ENCODE assay signal across 22 cellular contexts in the genomic region with DNA sequence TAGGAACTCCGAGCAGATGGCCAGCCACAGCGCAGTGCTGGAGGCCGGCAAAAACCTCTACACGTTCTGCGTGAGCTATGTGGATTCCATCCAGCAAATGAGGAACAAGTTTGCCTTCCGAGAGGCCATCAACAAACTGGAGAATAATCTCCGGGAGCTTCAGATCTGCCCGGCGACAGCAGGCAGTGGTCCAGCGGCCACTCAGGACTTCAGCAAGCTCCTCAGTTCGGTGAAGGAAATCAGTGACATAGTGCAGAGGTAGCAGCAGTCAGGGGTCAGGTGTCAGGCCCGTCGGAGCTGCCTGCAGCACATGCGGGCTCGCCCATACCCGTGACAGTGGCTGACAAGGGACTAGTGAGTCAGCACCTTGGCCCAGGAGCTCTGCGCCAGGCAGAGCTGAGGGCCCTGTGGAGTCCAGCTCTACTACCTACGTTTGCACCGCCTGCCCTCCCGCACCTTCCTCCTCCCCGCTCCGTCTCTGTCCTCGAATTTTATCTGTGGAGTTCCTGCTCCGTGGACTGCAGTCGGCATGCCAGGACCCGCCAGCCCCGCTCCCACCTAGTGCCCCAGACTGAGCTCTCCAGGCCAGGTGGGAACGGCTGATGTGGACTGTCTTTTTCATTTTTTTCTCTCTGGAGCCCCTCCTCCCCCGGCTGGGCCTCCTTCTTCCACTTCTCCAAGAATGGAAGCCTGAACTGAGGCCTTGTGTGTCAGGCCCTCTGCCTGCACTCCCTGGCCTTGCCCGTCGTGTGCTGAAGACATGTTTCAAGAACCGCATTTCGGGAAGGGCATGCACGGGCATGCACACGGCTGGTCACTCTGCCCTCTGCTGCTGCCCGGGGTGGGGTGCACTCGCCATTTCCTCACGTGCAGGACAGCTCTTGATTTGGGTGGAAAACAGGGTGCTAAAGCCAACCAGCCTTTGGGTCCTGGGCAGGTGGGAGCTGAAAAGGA. TPM values are rescaled to one million over a fixed set of nuclear protein-coding genes. Genes with fewer than 3 reads are reported as not detected.
A peak's percentile ranks its signal among the peaks of the same experiment; 100 is the strongest.
DNase-seq lines count a peak whose midpoint lies in the region; ATAC-seq and TF ChIP-seq lines count a peak whose summit lies in the region.
"Had no signal": no experiment of that assay in that cellular context is flagged by ENCODE, and none has a peak within 500 bp of the region (broad histone marks: within the 10 kb centered on the region; RNA-seq: fewer than 3 reads in every experiment).

No MANE protein-coding gene starts in this region.

- CTCF ChIA-PET in activated CD8-positive, alpha-beta memory T cell treated with anti-CD3 and anti-CD28 coated beads, Interleukin-2, amount 10 ng/mL, durations not matched to agents 7 days and 5 days (lab: Charles Lee), result interaction anchor here (1.0 kb wide), 1 partner anchor 161 kb away, joined by 3 read pairs; no protein-coding TSS in a partner anchor

- TF ChIP-seq CTCF in adrenal gland (IDR thresholded peaks at IDR 0.05), result no peak

- H3K4me3 Mint-ChIP-seq in activated CD8-positive, alpha-beta memory T cell treated with anti-CD3 and anti-CD28 coated beads, Interleukin-2, amount 10 ng/mL, durations not matched to agents 7 days and 5 days, result no peak overlapping the region

- H3K27me3 ChIP-seq in adrenal gland (no peaks in the 10 kb centered on the region), iPS-15b (ENCODE audit: control insufficient read depth, insufficient read depth, low read length) (no peaks in the 10 kb centered on the region), rectal smooth muscle tissue (ENCODE audit: control insufficient read depth, insufficient read depth, low read length) (no peaks in the 10 kb centered on the region)
- H3K27me3 ChIP-seq: SJCRH30, tibial nerve had no signal

- H3K4me1 Mint-ChIP-seq in activated CD8-positive, alpha-beta memory T cell treated with anti-CD3 and anti-CD28 coated beads, Interleukin-2, amount 10 ng/mL, durations not matched to agents 7 days and 5 days, result no peaks in the 10 kb centered on the region

- peak overlapping the region; percentile 47 for H3K9ac ChIP-seq in iPS-15b (ENCODE audit: low read depth, low read length)
- H3K9ac ChIP-seq in rectal smooth muscle tissue (ENCODE audit: low read length), result no peak overlapping the region

- H3K36me3 Mint-ChIP-seq in activated CD8-positive, alpha-beta memory T cell treated with anti-CD3 and anti-CD28 coated beads, Interleukin-2, amount 10 ng/mL, durations not matched to agents 7 days and 5 days, result peaks cover 4% of the 10 kb centered on the region

- H3K9me3 Mint-ChIP-seq in activated CD8-positive, alpha-beta memory T cell treated with anti-CD3 and anti-CD28 coated beads, Interleukin-2, amount 10 ng/mL, durations not matched to agents 7 days and 5 days (ENCODE audit: low read depth), result no peaks in the 10 kb centered on the region

- whole genome bisulfite sequencing in adrenal gland, 4 donors, result 70 to 79% (median 76%) methylated on average over 24 to 38 of the region's 38 CpGs

- no peak overlapping the region for H3K4me3 ChIP-seq in adrenal gland
- H3K4me3 ChIP-seq in iPS-15b (ENCODE audit: low read depth, low read length), result no peak overlapping the region
- no peak overlapping the region for H3K4me3 ChIP-seq in rectal smooth muscle tissue (ENCODE audit: low read length)
- H3K4me3 ChIP-seq: mucosa of descending colon, SJCRH30, tibial nerve had no signal

- no peaks in the 10 kb centered on the region for H3K27me3 Mint-ChIP-seq in activated CD8-positive, alpha-beta memory T cell treated with anti-CD3 and anti-CD28 coated beads, Interleukin-2, amount 10 ng/mL, durations not matched to agents 7 days and 5 days

- no peaks in the 10 kb centered on the region for H3K4me1 ChIP-seq in adrenal gland (replicated peaks in 1 of 2)
- no peaks in the 10 kb centered on the region for H3K4me1 ChIP-seq in iPS-15b (ENCODE audit: control insufficient read depth, insufficient read depth, low read length)
- H3K4me1 ChIP-seq in rectal smooth muscle tissue (ENCODE audit: control insufficient read depth, insufficient read depth, low read length), result peaks cover 7% of the 10 kb centered on the region
- H3K4me1 ChIP-seq: SJCRH30, tibial nerve had no signal

- H3K36me3 ChIP-seq in adrenal gland (replicated peaks in 1 of 2) (peaks cover 0 to 92% of the 10 kb centered on the region in 2 donors), iPS-15b (ENCODE audit: control insufficient read depth, insufficient read depth, low read length) (peaks cover 59% of the 10 kb centered on the region), rectal smooth muscle tissue (ENCODE audit: control insufficient read depth, insufficient read depth, low read length) (peaks cover 47% of the 10 kb centered on the region)

- TF ChIP-seq POLR2A in adrenal gland (IDR thresholded peaks at IDR 0.05), result peak in 1 of 2 donors; percentile 34

- ATAC-seq in activated CD8-positive, alpha-beta memory T cell treated with anti-CD3 and anti-CD28 coated beads, Interleukin-2, amount 10 ng/mL, durations not matched to agents 7 days and 5 days, result no peak
- ATAC-seq: mucosa of descending colon had no signal

- H3K27ac ChIP-seq in adrenal gland (peak overlapping the region; percentile 36 to 85 (median 54)), rectal smooth muscle tissue (ENCODE audit: low read depth, low read length) (peak overlapping the region; percentile 38)
- H3K27ac ChIP-seq: SJCRH30, tibial nerve had no signal

- intact Hi-C loops in adrenal gland (cut with DNase I), result loop anchor here in 1 of 2 donors (5.0 kb wide), 1 partner anchor 47 kb away; no protein-coding TSS in a partner anchor

- DNase-seq in activated CD8-positive, alpha-beta memory T cell treated with anti-CD3 and anti-CD28 coated beads, Interleukin-2, amount 10 ng/mL, durations not matched to agents 7 days and 5 days, result no peak
- no peak for DNase-seq in activated CD8-positive, alpha-beta memory T cell treated with anti-CD3 and anti-CD28 coated beads, Interleukin-2, amount 50 U/mL, for 4 hours
- DNase-seq in adrenal gland, result peak; percentile 59 to 93 (median 86)
- no peak for DNase-seq in OCI-M1 (lab: John Stamatoyannopoulos, UW)
- DNase-seq in midbrain (lab: John Stamatoyannopoulos, UW), result no peak
- no peak for DNase-seq in NCI-H2196 (lab: John Stamatoyannopoulos, UW; ENCODE audit: unreplicated experiment)
- DNase-seq: activated CD4-positive, alpha-beta T cell treated with anti-CD3 and anti-CD28 coated beads for 4 hours; activated T-cell treated with anti-CD3 and anti-CD28 coated beads, Interleukin-2, amount 50 U/mL, for 48 hours; cortex of kidney; DND-41; erythroblast; NCI-H1930; NCI-H524; SJCRH30; small intestine; T-helper 9 cell had no signal

- H3K27ac Mint-ChIP-seq in activated CD8-positive, alpha-beta memory T cell treated with anti-CD3 and anti-CD28 coated beads, Interleukin-2, amount 10 ng/mL, durations not matched to agents 7 days and 5 days, result peak overlapping the region; percentile 17

- H3K9me3 ChIP-seq in adrenal gland (replicated peaks in 1 of 3) (no peaks in the 10 kb centered on the region), iPS-15b (ENCODE audit: control insufficient read depth, insufficient read depth, low read length) (no peaks in the 10 kb centered on the region)
- H3K9me3 ChIP-seq: mucosa of descending colon, SJCRH30, tibial nerve had no signal

RNA-seq across cellular contexts. Expression of a gene that starts 10.9 kb away (rescaled TPM):
- total RNA-seq in activated CD8-positive, alpha-beta memory T cell treated with anti-CD3 and anti-CD28 coated beads, Interleukin-2, amount 10 ng/mL, durations not matched to agents 7 days and 5 days, result not detected
- not detected for total RNA-seq in adrenal gland
- not detected for polyA plus RNA-seq in adrenal gland
- total RNA-seq: A673, osteocyte, SJCRH30, tibial nerve had no signal

RNA-seq across cellular contexts. Expression of a gene that starts 50.6 kb away (rescaled TPM):
- 10 to 100 TPM; 34.0 to 36.2 TPM for total RNA-seq in activated CD8-positive, alpha-beta memory T cell treated with anti-CD3 and anti-CD28 coated beads, Interleukin-2, amount 10 ng/mL, durations not matched to agents 7 days and 5 days
- total RNA-seq in adrenal gland, result 10 to 100 TPM; 32.2 to 83.2 (median 55.9) TPM
- polyA plus RNA-seq in adrenal gland, result 10 to 100 TPM; 30.0 to 52.1 (median 33.6) TPM

RNA-seq across cellular contexts. Expression of a gene that starts 53.3 kb away (rescaled TPM):
- total RNA-seq in activated CD8-positive, alpha-beta memory T cell treated with anti-CD3 and anti-CD28 coated beads, Interleukin-2, amount 10 ng/mL, durations not matched to agents 7 days and 5 days, result not detected
- 10 to 100 TPM in 6 of 8 donors, 1 to 10 TPM in 2; 1.5 to 25.7 (median 18.3) TPM for total RNA-seq in adrenal gland
- 10 to 100 TPM in 2 of 3 donors, under 1 TPM in 1; 0.11 to 55.7 (median 26.6) TPM for polyA plus RNA-seq in adrenal gland
- total RNA-seq: tibial nerve had no signal

Comparison
In these comparisons a context has a peak if more than half of its experiments do, and no peak if none do; other contexts are left out.
1. DNase-seq: peak in adrenal gland (7 of 7); none in activated CD8-positive, alpha-beta memory T cell treated with anti-CD3 and anti-CD28 coated beads, Interleukin-2, amount 10 ng/mL, durations not matched to agents 7 days and 5 days (single experiment), activated CD8-positive, alpha-beta memory T cell treated with anti-CD3 and anti-CD28 coated beads, Interleukin-2, amount 50 U/mL, for 4 hours (single experiment), OCI-M1 (single experiment), midbrain (single experiment) and NCI-H2196 (single experiment).